ENCODE assay signal across 8 cellular contexts in genomic region chr14:21383848-21384493, GRCh38. TPM values are rescaled to one million over a fixed set of nuclear protein-coding genes. Genes with fewer than 3 reads are reported as not detected.
A peak's percentile ranks its signal among the peaks of the same experiment; 100 is the strongest.
DNase-seq lines count a peak whose midpoint lies in the region; ATAC-seq and TF ChIP-seq lines count a peak whose summit lies in the region.

Gene SUPT16H (minus strand): TSS chr14:21384019. CDS start chr14:21383927, 92 bp downstream.

- peak within 1 kb of the TSS; percentile 98 to 100 (median 99) for H3K27ac Mint-ChIP-seq in CD14-positive monocyte

- peaks cover 0 to 2% (median 0%) of the 10 kb centered on the region in 7 donors for H3K9me3 Mint-ChIP-seq in CD14-positive monocyte

- DNase-seq in CD14-positive monocyte (ENCODE audit: low spot score) (peak; percentile 93), NCI-H82 (lab: John Stamatoyannopoulos, UW) (peak; percentile 99), dermis microvascular lymphatic vessel endothelial cell (ENCODE audit: low read depth in 2 of 2) (peak; percentile 84 to 96)
- peak; percentile 96 to 97 for DNase-seq in activated CD4-positive, alpha-beta T cell treated with anti-CD3 and anti-CD28 coated beads, Interleukin-2, amount 50 U/mL, for 48 hours
- peak; percentile 96 for DNase-seq in stimulated activated CD4-positive, alpha-beta T cell treated with anti-CD3 and anti-CD28 coated beads, Interleukin-4, amount 100 ng/mL, for 24 hours

- TF ChIP-seq RAD21 in liver (IDR thresholded peaks at IDR 0.05): peak; percentile 37 to 41

- H3K4me1 Mint-ChIP-seq in CD14-positive monocyte: peaks cover 27% of the 10 kb centered on the region

- under 1% methylated on average over 54 of the region's 54 CpGs for WGBS in liver

- peaks cover 0 to 12% (median 9%) of the 10 kb centered on the region in 4 donors for H3K36me3 ChIP-seq in liver (ENCODE audit: control insufficient read depth in 4 of 4, insufficient read depth in 3 of 4, low read depth in 1 of 4, low read length in 3 of 4)

- H3K27me3 Mint-ChIP-seq in CD14-positive monocyte (ENCODE audit: low read depth in 3 of 3): peaks cover 0 to 3% (median 0%) of the 10 kb centered on the region in 3 donors

- ATAC-seq in GM19397 (IDR thresholded peaks at IDR 0.05; ENCODE audit: unreplicated experiment) (peak; percentile 94), HG03571 (IDR thresholded peaks at IDR 0.05; ENCODE audit: unreplicated experiment) (peak; percentile 83)

- intact Hi-C loops in CD14-positive monocyte (cut with micrococcal nuclease): loop anchor here (2.0 to 10.0 kb wide), 3 partner anchors 51 to 142 kb away; partner anchors contain the start of gene HNRNPC (in 1 of the 2)

- peak within 1 kb of the TSS; percentile 68 to 87 for H3K27ac ChIP-seq in liver (ENCODE audit: low read depth in 1 of 2, low read length in 2 of 2)

- H3K4me1 ChIP-seq in liver (ENCODE audit: control insufficient read depth in 4 of 4, insufficient read depth in 4 of 4, low read length in 3 of 4): peaks cover 0 to 23% (median 17%) of the 10 kb centered on the region in 4 donors

- no peaks in the 10 kb centered on the region for H3K9me3 ChIP-seq in liver (ENCODE audit: control insufficient read depth in 4 of 4, low read length in 3 of 4)

- peak within 1 kb of the TSS; percentile 66 to 83 for H3K9ac ChIP-seq in liver (ENCODE audit: low read depth in 1 of 2, low read length in 2 of 2)

- H3K4me3 Mint-ChIP-seq in CD14-positive monocyte: peak within 1 kb of the TSS; percentile 100

- peaks cover 10 to 35% of the 10 kb centered on the region in 2 donors for H3K36me3 Mint-ChIP-seq in CD14-positive monocyte

- no peak for TF ChIP-seq CTCF in CD14-positive monocyte (IDR thresholded peaks at IDR 0.05)
- TF ChIP-seq CTCF in liver (IDR thresholded peaks at IDR 0.05; ENCODE audit: low read depth, low read length, missing input control): no peak

- peak within 1 kb of the TSS; percentile 69 to 98 (median 73) for H3K4me3 ChIP-seq in liver (ENCODE audit: low read depth in 1 of 3, low read length in 3 of 3)

- no peaks in the 10 kb centered on the region for H3K27me3 ChIP-seq in liver (ENCODE audit: control insufficient read depth in 4 of 4, insufficient read depth in 4 of 4, low read length in 3 of 4)

TF ChIP-seq in liver, 16 proteins besides CTCF, POLR2A, EP300 and RAD21:
- TF ChIP-seq EGR1 (IDR thresholded peaks at IDR 0.05; ENCODE audit: low read depth in 2 of 2) (peak; percentile 71 to 86), ZBTB33 (IDR thresholded peaks at IDR 0.05) (peak; percentile 67), FOXA1 (IDR thresholded peaks at IDR 0.05) (peak; percentile 31), TAF1 (conservative IDR thresholded peaks at IDR 0.05) (peak; percentile 39), YY1 (IDR thresholded peaks at IDR 0.05) (peak; percentile 86), JUND (IDR thresholded peaks at IDR 0.05) (no peak), REST (IDR thresholded peaks at IDR 0.05) (no peak), RXRA (IDR thresholded peaks at IDR 0.05) (peak; percentile 57 to 79), HNF4G (IDR thresholded peaks at IDR 0.05) (peak; percentile 26), ATF3 (IDR thresholded peaks at IDR 0.05) (no peak), HNF4A (conservative IDR thresholded peaks at IDR 0.05) (peak in 1 of 2 donors; percentile 47), FOXA2 (IDR thresholded peaks at IDR 0.05) (no peak), NR2F2 (IDR thresholded peaks at IDR 0.05) (peak; percentile 92), MAX (IDR thresholded peaks at IDR 0.05) (peak; percentile 85), GABPA (IDR thresholded peaks at IDR 0.05 in 1 of 2, conservative IDR thresholded peaks at IDR 0.05 in 1 of 2) (peak; percentile 94 to 98), SP1 (IDR thresholded peaks at IDR 0.05) (peak; percentile 81)

RNA-seq across cellular contexts. Expression of gene SUPT16H, which starts in this region (rescaled TPM):
- 10 to 100 TPM; 26.6 to 37.3 TPM for polyA plus RNA-seq in CD14-positive monocyte
- 59.2 and 65.0 TPM in 2 replicates for total RNA-seq in dermis microvascular lymphatic vessel endothelial cell
- total RNA-seq in liver: 10 to 100 TPM; 27.9 to 51.6 TPM
- 10 to 100 TPM; 18.6 to 19.8 TPM for polyA plus RNA-seq in liver

Comparison
In these comparisons a context has a peak if more than half of its experiments do, and no peak if none do; other contexts are left out.
1. Peak in every context shown above with its lines: DNase-seq, ATAC-seq, H3K4me3 ChIP-seq and H3K27ac ChIP-seq.